ENCODE assay signal across 1 cellular context in genomic region chr6:27267003-27267402, GRCh38. TPM values are rescaled to one million over a fixed set of nuclear protein-coding genes. Genes with fewer than 3 reads are reported as not detected.
"Had no signal": no experiment of that assay in that cellular context is flagged by ENCODE, and none has a peak within 500 bp of the region (broad histone marks: within the 10 kb centered on the region; RNA-seq: fewer than 3 reads in every experiment).

No MANE protein-coding gene starts in this region.

RNA-seq across cellular contexts. Expression of gene POM121L2, which starts 45.1 kb away (rescaled TPM):
- polyA plus RNA-seq: SK-N-SH had no signal
